20 cellular contexts compared by ENCODE assay signal in genomic region chr10:117964528-117964927, GRCh38.
"Had no signal": no experiment of that assay in that cellular context is flagged by ENCODE, and none has a peak within 500 bp of the region (broad histone marks: within the 10 kb centered on the region; RNA-seq: fewer than 3 reads in every experiment).

No MANE protein-coding gene starts in this region.

- DNase-seq: activated B cell treated with CpG ODN at 0.5 μM for 24 hours; activated CD4-positive, alpha-beta T cell treated with anti-CD3 and anti-CD28 coated beads for 1 hour; activated CD4-positive, alpha-beta T cell treated with anti-CD3 and anti-CD28 coated beads, Interleukin-2, amount 50 U/mL, for 48 hours; activated CD8-positive, alpha-beta memory T cell treated with anti-CD3 and anti-CD28 coated beads, Interleukin-2, amount 10 ng/mL, durations not matched to agents 7 days and 5 days; activated effector memory CD4-positive, alpha-beta T cell treated with Interleukin-2 at 50 U/mL for 16 hours; activated naive CD4-positive, alpha-beta T cell treated with Interleukin-2 at 50 U/mL for 16 hours; activated naive CD8-positive, alpha-beta T cell treated with anti-CD3 and anti-CD28 coated beads, Interleukin-2, amount 50 U/mL, for 24 hours; activated T-cell treated with anti-CD3 and anti-CD28 coated beads, Interleukin-2, amount 50 U/mL, for 24 hours; amniotic stem cell; cerebellar nuclear complex; KG1; MV-4-11; NCI-H1694; NCI-H2029; NCI-H2107; NCI-H446 treated with DMSO at 0.1 percent for 48 hours; NCI-H82; PC-3; SHP77 treated with DMSO at 0.1 percent for 48 hours had no signal

- ATAC-seq: activated CD8-positive, alpha-beta memory T cell treated with anti-CD3 and anti-CD28 coated beads, Interleukin-2, amount 10 ng/mL, durations not matched to agents 7 days and 5 days; activated naive CD4-positive, alpha-beta T cell treated with anti-CD3 and anti-CD28 coated beads, Interleukin-2, amount 50 U/mL, for 72 hours; activated naive CD8-positive, alpha-beta T cell treated with anti-CD3 and anti-CD28 coated beads, Interleukin-2, amount 50 U/mL, for 24 hours; PC-3 had no signal
